14 cellular contexts compared by ENCODE assay signal in the genomic region with DNA sequence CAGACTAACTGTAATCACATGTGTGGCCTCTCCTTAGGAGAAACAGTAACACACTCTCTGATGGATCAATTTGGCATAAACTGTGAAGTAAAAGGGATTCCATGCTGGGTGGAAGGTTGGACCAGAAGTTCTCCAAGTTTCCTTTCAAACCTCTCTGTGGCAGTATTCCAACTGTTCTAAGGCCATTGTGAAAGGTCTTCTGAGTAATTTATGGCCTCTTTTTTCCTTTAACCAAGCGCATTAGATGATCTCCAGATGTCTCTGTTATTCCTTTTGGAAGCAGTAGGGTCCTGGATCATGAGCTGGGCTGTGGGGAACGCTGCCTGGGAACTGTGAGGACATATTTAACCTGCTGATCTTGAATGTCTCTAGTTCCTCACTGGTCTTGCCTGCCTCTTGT.
DNase-seq lines count a peak whose midpoint lies in the region; ATAC-seq and TF ChIP-seq lines count a peak whose summit lies in the region.
"Had no signal": no experiment of that assay in that cellular context is flagged by ENCODE, and none has a peak within 500 bp of the region (broad histone marks: within the 10 kb centered on the region; RNA-seq: fewer than 3 reads in every experiment).

No MANE protein-coding gene starts in this region.

- H3K9me3 ChIP-seq in upper lobe of right lung = no peaks in the 10 kb centered on the region
- H3K9me3 ChIP-seq: colonic mucosa had no signal

- no peak overlapping the region for H3K27ac ChIP-seq in upper lobe of right lung
- H3K27ac ChIP-seq in coronary artery = peak overlapping the region in 1 of 2 donors; percentile 74
- H3K27ac ChIP-seq: colonic mucosa had no signal

- POLR2A ChIA-PET in naive thymus-derived CD8-positive, alpha-beta T cell (lab: Charles Lee) = interaction anchor here (1.3 kb wide), 1 partner anchor 63 kb away, joined by 3 read pairs; no protein-coding TSS in a partner anchor

- H3K27ac Mint-ChIP-seq in naive thymus-derived CD8-positive, alpha-beta T cell = peak overlapping the region in 6 of 10 donors; percentile 19 to 97 (median 48)
- no peak overlapping the region for H3K27ac Mint-ChIP-seq in immature natural killer cell
- H3K27ac Mint-ChIP-seq: memory B cell had no signal

- H3K36me3 Mint-ChIP-seq in naive thymus-derived CD8-positive, alpha-beta T cell = no peaks in the 10 kb centered on the region
- H3K36me3 Mint-ChIP-seq in immature natural killer cell = no peaks in the 10 kb centered on the region
- H3K36me3 Mint-ChIP-seq: memory B cell had no signal

- no peak overlapping the region for H3K4me3 Mint-ChIP-seq in naive thymus-derived CD8-positive, alpha-beta T cell
- no peak overlapping the region for H3K4me3 Mint-ChIP-seq in immature natural killer cell
- H3K4me3 Mint-ChIP-seq: memory B cell had no signal

- no peak for ATAC-seq in naive thymus-derived CD8-positive, alpha-beta T cell
- peak; percentile 56 for ATAC-seq in upper lobe of right lung

- H3K36me3 ChIP-seq in upper lobe of right lung = no peaks in the 10 kb centered on the region
- H3K36me3 ChIP-seq: colonic mucosa had no signal

- peaks cover 32 to 71% (median 59%) of the 10 kb centered on the region in 4 donors for H3K4me1 Mint-ChIP-seq in naive thymus-derived CD8-positive, alpha-beta T cell
- H3K4me1 Mint-ChIP-seq in immature natural killer cell = peaks cover 4 to 14% of the 10 kb centered on the region in 2 donors

- intact Hi-C loops in upper lobe of right lung (cut with DNase I) = no loop called here

- H3K4me3 ChIP-seq in fibroblast of pulmonary artery (replicated peaks; ENCODE audit: low read depth, low read length) (no peak overlapping the region), upper lobe of right lung (no peak overlapping the region), coronary artery (no peak overlapping the region)
- H3K4me3 ChIP-seq: colonic mucosa had no signal

- DNase-seq in NCI-H82 (lab: John Stamatoyannopoulos, UW) = peak; percentile 5
- no peak for DNase-seq in NCI-H82 treated with DMSO at 0.1 percent for 48 hours (lab: John Stamatoyannopoulos, UW; ENCODE audit: unreplicated experiment)
- peak; percentile 77 for DNase-seq in fibroblast of pulmonary artery (ENCODE audit: low read depth)
- no peak for DNase-seq in naive thymus-derived CD8-positive, alpha-beta T cell
- no peak for DNase-seq in upper lobe of right lung
- no peak for DNase-seq in Ammon's horn (ENCODE audit: low spot score)
- DNase-seq in coronary artery (ENCODE audit: low spot score) = no peak
- DNase-seq in immature natural killer cell = no peak
- DNase-seq: 8988T; activated CD4-positive, alpha-beta T cell treated with anti-CD3 and anti-CD28 coated beads, Interleukin-2, amount 50 U/mL, for 4 hours; colonic mucosa; head of caudate nucleus; T-helper 2 cell had no signal

- H3K9me3 Mint-ChIP-seq in naive thymus-derived CD8-positive, alpha-beta T cell = peaks cover 0 to 3% (median 0%) of the 10 kb centered on the region in 9 donors
- H3K9me3 Mint-ChIP-seq in immature natural killer cell = no peaks in the 10 kb centered on the region
- H3K9me3 Mint-ChIP-seq: memory B cell had no signal

- no peaks in the 10 kb centered on the region for H3K27me3 ChIP-seq in upper lobe of right lung
- H3K27me3 ChIP-seq: colonic mucosa had no signal

- peaks cover 25% of the 10 kb centered on the region for H3K4me1 ChIP-seq in upper lobe of right lung
- H3K4me1 ChIP-seq: colonic mucosa had no signal

- TF ChIP-seq CTCF in fibroblast of pulmonary artery (IDR thresholded peaks at IDR 0.05; ENCODE audit: low read length, missing control alignments) = no peak
- TF ChIP-seq CTCF in upper lobe of right lung (IDR thresholded peaks at IDR 0.05) = no peak
- no peak for TF ChIP-seq CTCF in coronary artery (IDR thresholded peaks at IDR 0.05)

- H3K27me3 Mint-ChIP-seq in naive thymus-derived CD8-positive, alpha-beta T cell = no peaks in the 10 kb centered on the region
- H3K27me3 Mint-ChIP-seq in immature natural killer cell (ENCODE audit: low read depth in 3 of 3) = peaks cover 3 to 4% (median 4%) of the 10 kb centered on the region in 3 donors

Comparison
In these comparisons a context has a peak if more than half of its experiments do, and no peak if none do; other contexts are left out.
1. DNase-seq: peak in NCI-H82 (single experiment) and fibroblast of pulmonary artery (single experiment); none in NCI-H82 treated with DMSO at 0.1 percent for 48 hours (single experiment), naive thymus-derived CD8-positive, alpha-beta T cell (0 of 10), upper lobe of right lung (single experiment), Ammon's horn (single experiment), coronary artery (single experiment) and immature natural killer cell (0 of 3).
2. H3K27ac Mint-ChIP-seq: peak in naive thymus-derived CD8-positive, alpha-beta T cell (6 of 10); none in immature natural killer cell (0 of 6).